Comparison of ENCODE assay signal across 22 cellular contexts in the genomic region with DNA sequence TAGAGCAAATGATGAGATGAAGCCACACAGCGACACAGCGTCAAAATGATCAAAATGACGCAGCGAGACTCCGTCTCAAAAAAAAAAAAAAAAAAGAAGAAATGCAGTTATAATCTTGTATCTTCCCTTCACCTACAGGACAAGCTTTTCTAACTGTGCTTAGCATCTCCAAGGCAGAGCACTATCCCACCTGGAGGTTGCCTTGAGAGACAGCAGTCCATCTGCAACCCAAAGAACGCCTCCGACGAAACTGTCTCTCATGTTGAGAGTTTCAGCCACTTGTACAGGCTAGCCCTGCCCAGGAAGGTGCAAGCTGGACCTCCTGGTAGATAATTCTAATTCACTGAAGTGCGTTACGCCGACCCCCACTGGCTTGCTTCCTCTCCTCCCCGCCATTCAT.
"Had no signal": no experiment of that assay in that cellular context is flagged by ENCODE, and none has a peak within 500 bp of the region (broad histone marks: within the 10 kb centered on the region; RNA-seq: fewer than 3 reads in every experiment).

No MANE protein-coding gene starts in this region.

- ATAC-seq: activated CD8-positive, alpha-beta T cell treated with anti-CD3 and anti-CD28 coated beads for 36 hours; gastrocnemius medialis; natural killer cell; right lobe of liver; stimulated activated naive B cell treated with anti-CD40 and anti-IgM and Interleukin-4, amounts not matched to agents 10 μg/mL and 1 μg/mL and 100 μg/mL, for 72 hours; T-helper 17 cell had no signal

- H3K9me3 ChIP-seq: gastrocnemius medialis, right lobe of liver, stomach, thyroid gland had no signal

- DNase-seq: activated CD4-positive, alpha-beta T cell treated with anti-CD3 and anti-CD28 coated beads, Interleukin-2, amount 50 U/mL, for 1 hour; activated CD8-positive, alpha-beta T cell treated with anti-CD3 and anti-CD28 coated beads for 36 hours; activated T-cell treated with anti-CD3 and anti-CD28 coated beads, Interleukin-2, amount 50 U/mL, for 48 hours; dermis blood vessel endothelial cell; effector CD4-positive, alpha-beta T cell; gastrocnemius medialis; hippocampal formation; immature natural killer cell; natural killer cell; posterior cingulate gyrus; right lobe of liver; stimulated activated CD4-positive, alpha-beta T cell treated with anti-CD3 and anti-CD28 coated beads, Interleukin-12 subunit alpha, Interleukin-12 subunit beta, amount 100 ng/mL, for 4 hours; stimulated activated naive B cell treated with anti-CD40 and anti-IgM and Interleukin-4, amounts not matched to agents 10 μg/mL and 1 μg/mL and 100 μg/mL, for 72 hours; stomach; T-helper 17 cell; T1000; thyroid gland had no signal

- H3K4me3 ChIP-seq: gastrocnemius medialis, right lobe of liver, stomach, thyroid gland had no signal

- H3K4me1 Mint-ChIP-seq: activated naive CD4-positive, alpha-beta T cell treated with anti-CD3 and anti-CD28 coated beads, Interleukin-2, amount 50 U/mL, for 24 hours; immature natural killer cell; memory B cell; natural killer cell; stimulated activated naive B cell treated with anti-CD40 and anti-IgM and Interleukin-4, amounts not matched to agents 10 μg/mL and 1 μg/mL and 100 μg/mL, for 72 hours had no signal

- FAIRE-seq: colon, endometrium had no signal

- H3K27ac ChIP-seq: gastrocnemius medialis, right lobe of liver, stomach, thyroid gland had no signal

- H3K27me3 ChIP-seq: gastrocnemius medialis, right lobe of liver, thyroid gland had no signal

- H3K27ac Mint-ChIP-seq: activated CD8-positive, alpha-beta T cell treated with anti-CD3 and anti-CD28 coated beads for 36 hours; activated naive CD4-positive, alpha-beta T cell treated with anti-CD3 and anti-CD28 coated beads, Interleukin-2, amount 50 U/mL, for 24 hours; activated T-helper 2 cell treated with anti-CD3 and anti-CD28 coated beads, Interferon-gamma antibody, Interleukin-2, Interleukin-4, amounts not matched to agents 10 μg/mL and 5 μg/mL and 100 μg/mL, durations not matched to agents 14 hours and 24 hours and 36 hours; immature natural killer cell; memory B cell; natural killer cell; stimulated activated naive B cell treated with anti-CD40 and anti-IgM and Interleukin-4, amounts not matched to agents 10 μg/mL and 1 μg/mL and 100 μg/mL, for 72 hours; T-helper 17 cell had no signal

- H3K36me3 ChIP-seq: gastrocnemius medialis, right lobe of liver, stomach, thyroid gland had no signal

- H3K4me3 Mint-ChIP-seq: activated CD8-positive, alpha-beta T cell treated with anti-CD3 and anti-CD28 coated beads for 36 hours; activated naive CD4-positive, alpha-beta T cell treated with anti-CD3 and anti-CD28 coated beads, Interleukin-2, amount 50 U/mL, for 24 hours; immature natural killer cell; memory B cell; natural killer cell; stimulated activated naive B cell treated with anti-CD40 and anti-IgM and Interleukin-4, amounts not matched to agents 10 μg/mL and 1 μg/mL and 100 μg/mL, for 72 hours; T-helper 17 cell had no signal

- H3K4me1 ChIP-seq: gastrocnemius medialis, right lobe of liver, stomach, thyroid gland had no signal

- H3K9me3 Mint-ChIP-seq: activated CD8-positive, alpha-beta T cell treated with anti-CD3 and anti-CD28 coated beads for 36 hours; activated naive CD4-positive, alpha-beta T cell treated with anti-CD3 and anti-CD28 coated beads, Interleukin-2, amount 50 U/mL, for 24 hours; activated T-helper 2 cell treated with anti-CD3 and anti-CD28 coated beads, Interferon-gamma antibody, Interleukin-2, Interleukin-4, amounts not matched to agents 10 μg/mL and 5 μg/mL and 100 μg/mL, durations not matched to agents 14 hours and 24 hours and 36 hours; immature natural killer cell; memory B cell; natural killer cell; stimulated activated naive B cell treated with anti-CD40 and anti-IgM and Interleukin-4, amounts not matched to agents 10 μg/mL and 1 μg/mL and 100 μg/mL, for 72 hours had no signal

- H3K36me3 Mint-ChIP-seq: activated naive CD4-positive, alpha-beta T cell treated with anti-CD3 and anti-CD28 coated beads, Interleukin-2, amount 50 U/mL, for 24 hours; immature natural killer cell; memory B cell; natural killer cell; stimulated activated naive B cell treated with anti-CD40 and anti-IgM and Interleukin-4, amounts not matched to agents 10 μg/mL and 1 μg/mL and 100 μg/mL, for 72 hours had no signal
